30 cellular contexts compared by ENCODE assay signal in genomic region chr2:166331468-166331867, GRCh38. TPM values are rescaled to one million over a fixed set of nuclear protein-coding genes. Genes with fewer than 3 reads are reported as not detected.
"Had no signal": no experiment of that assay in that cellular context is flagged by ENCODE, and none has a peak within 500 bp of the region (broad histone marks: within the 10 kb centered on the region; RNA-seq: fewer than 3 reads in every experiment).

No MANE protein-coding gene starts in this region.

- ATAC-seq: activated CD4-positive, alpha-beta T cell treated with anti-CD3 and anti-CD28 coated beads for 36 hours; activated CD8-positive, alpha-beta memory T cell treated with anti-CD3 and anti-CD28 coated beads, Interleukin-2, amount 10 ng/mL, durations not matched to agents 7 days and 5 days; activated CD8-positive, alpha-beta T cell treated with anti-CD3 and anti-CD28 coated beads, Interleukin-2, amount 10 ng/mL, durations not matched to agents 7 days and 5 days; foreskin keratinocyte; heart right ventricle; left cardiac atrium; left ventricle myocardium superior; mucosa of descending colon; natural killer cell treated with Interleukin-12 subunit alpha and Interleukin-12 subunit beta and Interleukin-15 and Interleukin-18, amount 100 ng/mL, for 72 hours; right cardiac atrium; stimulated activated naive CD8-positive, alpha-beta T cell treated with anti-CD3 and anti-CD28 coated beads, Interleukin-15, Interleukin-2, amounts not matched to agents 100 U/mL and 50 U/mL, for 24 hours; T-cell had no signal

- H3K4me3 Mint-ChIP-seq: activated CD4-positive, alpha-beta T cell treated with anti-CD3 and anti-CD28 coated beads for 36 hours; activated CD8-positive, alpha-beta memory T cell treated with anti-CD3 and anti-CD28 coated beads, Interleukin-2, amount 10 ng/mL, durations not matched to agents 7 days and 5 days; activated CD8-positive, alpha-beta T cell treated with anti-CD3 and anti-CD28 coated beads, Interleukin-2, amount 10 ng/mL, durations not matched to agents 7 days and 5 days; activated naive CD8-positive, alpha-beta T cell; natural killer cell treated with Interleukin-12 subunit alpha and Interleukin-12 subunit beta and Interleukin-15 and Interleukin-18, amount 100 ng/mL, for 72 hours; T-cell; T-helper 2 cell treated with Interferon-gamma antibody and Interleukin-4, amounts not matched to agents 5 μg/mL and 100 μg/mL, for 36 hours; type B pancreatic cell had no signal

- H3K27me3 ChIP-seq: cardiac muscle cell, colonic mucosa, dorsolateral prefrontal cortex, foreskin keratinocyte, heart right ventricle, uterus had no signal

- DNase-seq: activated CD4-positive, alpha-beta T cell treated with anti-CD3 and anti-CD28 coated beads for 36 hours; activated CD4-positive, CD25-positive, alpha-beta regulatory T cell; activated CD8-positive, alpha-beta memory T cell treated with anti-CD3 and anti-CD28 coated beads, Interleukin-2, amount 10 ng/mL, durations not matched to agents 7 days and 5 days; activated CD8-positive, alpha-beta T cell treated with anti-CD3 and anti-CD28 coated beads, Interleukin-2, amount 10 ng/mL, durations not matched to agents 7 days and 5 days; activated effector memory CD4-positive, alpha-beta T cell treated with Interleukin-2 at 50 U/mL for 16 hours; activated naive CD4-positive, alpha-beta T cell treated with Interleukin-2 at 50 U/mL for 16 hours; anterior cingulate cortex; cerebellar nuclear complex; colonic mucosa; dorsolateral prefrontal cortex; effector memory CD4-positive, alpha-beta T cell; foreskin keratinocyte; heart right ventricle; left cardiac atrium; left ventricle myocardium superior; mucosa of descending colon; posterior cingulate gyrus; right cardiac atrium; stimulated activated CD4-positive, alpha-beta T cell treated with anti-CD3 and anti-CD28 coated beads, Interleukin-12 subunit alpha, Interleukin-12 subunit beta, amount 100 ng/mL, for 4 hours; stimulated activated CD4-positive, alpha-beta T cell treated with anti-CD3 and anti-CD28 coated beads, Interleukin-4, amount 100 ng/mL, for 1 hour; stimulated activated naive CD8-positive, alpha-beta T cell treated with anti-CD3 and anti-CD28 coated beads, Interleukin-15, Interleukin-2, amounts not matched to agents 100 U/mL and 50 U/mL, for 24 hours; T-cell; uterus had no signal

- H3K27me3 Mint-ChIP-seq: activated CD4-positive, alpha-beta T cell treated with anti-CD3 and anti-CD28 coated beads for 36 hours; activated CD8-positive, alpha-beta memory T cell treated with anti-CD3 and anti-CD28 coated beads, Interleukin-2, amount 10 ng/mL, durations not matched to agents 7 days and 5 days; activated naive CD8-positive, alpha-beta T cell; natural killer cell treated with Interleukin-12 subunit alpha and Interleukin-12 subunit beta and Interleukin-15 and Interleukin-18, amount 100 ng/mL, for 72 hours; T-cell; type B pancreatic cell had no signal

- H3K9me3 Mint-ChIP-seq: natural killer cell treated with Interleukin-12 subunit alpha and Interleukin-12 subunit beta and Interleukin-15 and Interleukin-18, amount 100 ng/mL, for 72 hours; T-cell; T-helper 2 cell treated with Interferon-gamma antibody and Interleukin-4, amounts not matched to agents 5 μg/mL and 100 μg/mL, for 36 hours; type B pancreatic cell had no signal

- H3K27ac ChIP-seq: cardiac muscle cell, colonic mucosa, dorsolateral prefrontal cortex, foreskin keratinocyte, heart right ventricle, thoracic aorta, uterus had no signal

- H3K36me3 Mint-ChIP-seq: activated CD8-positive, alpha-beta memory T cell treated with anti-CD3 and anti-CD28 coated beads, Interleukin-2, amount 10 ng/mL, durations not matched to agents 7 days and 5 days; activated naive CD8-positive, alpha-beta T cell; natural killer cell treated with Interleukin-12 subunit alpha and Interleukin-12 subunit beta and Interleukin-15 and Interleukin-18, amount 100 ng/mL, for 72 hours; T-cell; type B pancreatic cell had no signal

- FAIRE-seq: keratinocyte had no signal

- H3K4me1 ChIP-seq: colonic mucosa, foreskin keratinocyte, heart right ventricle, uterus had no signal

- H3K36me3 ChIP-seq: cardiac muscle cell, colonic mucosa, heart right ventricle, thoracic aorta, uterus had no signal

- H3K27ac Mint-ChIP-seq: activated CD4-positive, alpha-beta T cell treated with anti-CD3 and anti-CD28 coated beads for 36 hours; activated CD8-positive, alpha-beta memory T cell treated with anti-CD3 and anti-CD28 coated beads, Interleukin-2, amount 10 ng/mL, durations not matched to agents 7 days and 5 days; activated CD8-positive, alpha-beta T cell treated with anti-CD3 and anti-CD28 coated beads, Interleukin-2, amount 10 ng/mL, durations not matched to agents 7 days and 5 days; activated naive CD8-positive, alpha-beta T cell; natural killer cell treated with Interleukin-12 subunit alpha and Interleukin-12 subunit beta and Interleukin-15 and Interleukin-18, amount 100 ng/mL, for 72 hours; T-cell; T-helper 2 cell treated with Interferon-gamma antibody and Interleukin-4, amounts not matched to agents 5 μg/mL and 100 μg/mL, for 36 hours; type B pancreatic cell had no signal

- H3K4me1 Mint-ChIP-seq: activated CD4-positive, alpha-beta T cell treated with anti-CD3 and anti-CD28 coated beads for 36 hours; activated CD8-positive, alpha-beta memory T cell treated with anti-CD3 and anti-CD28 coated beads, Interleukin-2, amount 10 ng/mL, durations not matched to agents 7 days and 5 days; T-cell had no signal

- H3K4me3 ChIP-seq: cardiac muscle cell, colonic mucosa, dorsolateral prefrontal cortex, heart right ventricle, mucosa of descending colon, thoracic aorta, uterus had no signal

- H3K9me3 ChIP-seq: colonic mucosa, heart right ventricle, mucosa of descending colon, thoracic aorta, uterus had no signal

RNA-seq across cellular contexts. Expression of gene SCN9A, which starts 44.3 kb away (rescaled TPM):
- total RNA-seq: activated CD8-positive, alpha-beta memory T cell treated with anti-CD3 and anti-CD28 coated beads, Interleukin-2, amount 10 ng/mL, durations not matched to agents 7 days and 5 days had no signal
